8 cellular contexts compared by ENCODE assay signal in the genomic region with DNA sequence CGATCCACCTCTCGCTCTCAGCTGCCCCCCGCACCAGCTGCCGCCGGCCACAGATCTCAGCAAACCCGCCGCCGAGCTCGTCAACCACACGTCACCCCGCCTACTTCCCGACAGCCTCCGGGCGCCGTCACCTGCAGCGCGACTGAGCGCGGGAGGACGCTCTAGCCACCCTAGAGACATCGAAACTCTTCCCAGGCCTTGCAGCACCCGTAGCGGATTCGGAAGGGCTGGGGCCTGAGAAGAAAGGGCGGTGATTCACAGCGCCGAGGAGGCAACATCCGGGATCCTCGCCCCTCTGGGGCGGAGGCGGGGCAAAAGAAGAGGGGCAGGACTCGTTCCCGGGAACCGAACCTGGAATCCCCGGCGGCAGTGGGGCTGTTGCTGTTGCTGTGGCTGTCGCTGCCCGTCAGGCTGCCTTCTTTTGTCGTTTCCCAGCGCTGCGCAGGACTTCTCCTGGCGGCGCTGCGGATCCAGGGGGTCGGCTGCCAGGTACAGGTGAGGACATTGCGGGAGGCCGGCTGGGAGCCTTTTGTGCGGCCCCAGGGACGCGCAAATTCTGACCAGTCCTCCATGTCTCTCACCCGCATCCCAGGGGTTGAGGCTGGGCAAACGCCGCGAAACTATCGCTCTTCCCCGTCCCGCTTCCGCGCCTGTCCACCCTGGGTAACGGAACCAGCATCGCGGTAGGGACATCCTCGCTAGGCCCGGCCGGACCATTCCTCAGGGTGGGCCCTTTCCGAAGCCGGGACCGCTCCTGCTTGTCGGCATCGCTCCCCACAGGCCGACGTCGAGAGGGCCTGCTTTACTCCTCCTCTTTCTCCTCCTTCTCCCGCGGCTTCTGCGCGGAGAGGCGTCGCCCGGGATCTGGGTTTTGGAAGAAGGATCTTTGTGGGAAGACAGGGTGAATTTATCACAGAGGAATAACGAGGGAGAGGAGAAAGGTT. TPM values are rescaled to one million over a fixed set of nuclear protein-coding genes. Genes with fewer than 3 reads are reported as not detected.
DNase-seq lines count a peak whose midpoint lies in the region; ATAC-seq and TF ChIP-seq lines count a peak whose summit lies in the region.

A gene (plus strand): TSS at position 331 of the 944 bp plus-strand sequence. CDS start 9,443 bp downstream, outside the sequence.
A gene with protein sequence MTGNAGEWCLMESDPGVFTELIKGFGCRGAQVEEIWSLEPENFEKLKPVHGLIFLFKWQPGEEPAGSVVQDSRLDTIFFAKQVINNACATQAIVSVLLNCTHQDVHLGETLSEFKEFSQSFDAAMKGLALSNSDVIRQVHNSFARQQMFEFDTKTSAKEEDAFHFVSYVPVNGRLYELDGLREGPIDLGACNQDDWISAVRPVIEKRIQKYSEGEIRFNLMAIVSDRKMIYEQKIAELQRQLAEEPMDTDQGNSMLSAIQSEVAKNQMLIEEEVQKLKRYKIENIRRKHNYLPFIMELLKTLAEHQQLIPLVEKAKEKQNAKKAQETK (minus strand): TSS at position 79 of the 944 bp plus-strand sequence. CDS start 100 bp downstream, outside the sequence.

- peak within 1 kb of the TSS; percentile 73 for H2AFZ ChIP-seq in SK-N-SH (ENCODE audit: low read depth)

- H3K9me3 ChIP-seq in SK-N-SH: no peaks in the 10 kb centered on the region
- H3K9me3 ChIP-seq in suprapubic skin: no peaks in the 10 kb centered on the region

- peak within 1 kb of the TSS; percentile 91 for H3K4me2 ChIP-seq in SK-N-SH

- peak within 1 kb of the TSS; percentile 98 for H3K4me3 ChIP-seq in GM06990 (replicated peaks; ENCODE audit: low read depth, low read length)
- H3K4me3 ChIP-seq in SK-N-SH (ENCODE audit: low read depth in 2 of 2, low read length in 1 of 2): peak within 1 kb of the TSS; percentile 85 to 99
- peak within 1 kb of the TSS; percentile 95 for H3K4me3 ChIP-seq in suprapubic skin

- H3K9ac ChIP-seq in SK-N-SH: peak within 1 kb of the TSS; percentile 98

- H4K20me1 ChIP-seq in SK-N-SH (ENCODE audit: insufficient read depth): peaks cover 27% of the 10 kb centered on the region

- TF ChIP-seq POLR2A in suprapubic skin (IDR thresholded peaks at IDR 0.05): peak; percentile 37 to 46

- CTCF ChIA-PET in SK-N-SH (lab: Yijun Ruan, JAX): interaction anchor here (1.0 to 2.5 kb wide), 4 partner anchors 10 to 586 kb away, joined by 3 to 10 read pairs (median 4); a partner anchor contains a TSS

- peak within 1 kb of the TSS; percentile 98 to 99 for H3K27ac ChIP-seq in SK-N-SH (ENCODE audit: low read depth in 2 of 2, low read length in 1 of 2)
- peak within 1 kb of the TSS; percentile 100 for H3K27ac ChIP-seq in suprapubic skin

- H3F3A ChIP-seq in SK-N-SH (replicated peaks; ENCODE audit: insufficient read depth): peaks cover 14% of the 10 kb centered on the region

- H3K36me3 ChIP-seq in GM06990 (ENCODE audit: control insufficient read depth, insufficient read depth, low read length) (no peaks in the 10 kb centered on the region; the same call in none of the 2 replicates), SK-N-SH (replicated peaks in 1 of 2; ENCODE audit: control insufficient read depth in 1 of 2, insufficient read depth in 2 of 2, low read length in 1 of 2) (peaks cover 14 to 15% of the 10 kb centered on the region in 2 experiments), suprapubic skin (no peaks in the 10 kb centered on the region)

- no peaks in the 10 kb centered on the region for H3K27me3 ChIP-seq in GM06990 (replicated peaks; ENCODE audit: control insufficient read depth, insufficient read depth, low read length)
- no peaks in the 10 kb centered on the region for H3K27me3 ChIP-seq in SK-N-SH (ENCODE audit: insufficient read depth)
- H3K27me3 ChIP-seq in suprapubic skin: no peaks in the 10 kb centered on the region

- peak; percentile 97 for DNase-seq in GM06990 (ENCODE audit: extremely low read depth, insufficient read length)
- DNase-seq in NCI-H1048 (lab: John Stamatoyannopoulos, UW): peak; percentile 100
- peak; percentile 93 for DNase-seq in SK-N-SH
- peak; percentile 92 for DNase-seq in activated naive CD4-positive, alpha-beta T cell treated with anti-CD3 and anti-CD28 coated beads, Interleukin-2, amount 50 U/mL, for 16 hours
- DNase-seq in germinal center (ENCODE audit: low spot score): peak; percentile 88
- DNase-seq in nucleus accumbens (lab: John Stamatoyannopoulos, UW): peak; percentile 65 to 99 (median 96)
- peak; percentile 96 to 98 for DNase-seq in suprapubic skin (ENCODE audit: low spot score in 2 of 2)

- no peak for TF ChIP-seq RAD21 in SK-N-SH (IDR thresholded peaks at IDR 0.05; ENCODE audit: low read length)

- POLR2A ChIA-PET in SK-N-SH (lab: Yijun Ruan, JAX): interaction anchor here (1.0 to 1.3 kb wide), 2 partner anchors 46 to 62 kb away, joined by 4 to 5 read pairs; a partner anchor contains a TSS

- ATAC-seq in HG02571 (IDR thresholded peaks at IDR 0.05; ENCODE audit: unreplicated experiment): peak; percentile 92

- H3K79me2 ChIP-seq in SK-N-SH (ENCODE audit: insufficient read depth): peaks cover 89% of the 10 kb centered on the region

- 1% methylated on average over 66 of the region's 81 CpGs for WGBS in SK-N-SH (ENCODE audit: low lambda C conversion rate)
- WGBS in suprapubic skin: under 1% methylated on average over 50 of the region's 81 CpGs

- H3K4me1 ChIP-seq in SK-N-SH (ENCODE audit: control insufficient read depth in 1 of 2, insufficient read depth in 2 of 2, low read depth in 1 of 2, low read length in 1 of 2): peaks cover 19 to 23% of the 10 kb centered on the region in 2 experiments; a peak in 3 of 4 replicates
- peaks cover 33% of the 10 kb centered on the region for H3K4me1 ChIP-seq in suprapubic skin

- TF ChIP-seq EP300 in SK-N-SH (IDR thresholded peaks at IDR 0.05; ENCODE audit: borderline replicate concordance in 1 of 2, low read depth in 1 of 2, low read length in 1 of 2) (peak; percentile 14 to 18; a peak in 3 of 4 replicates), suprapubic skin (IDR thresholded peaks at IDR 0.05) (no peak)

- peak; percentile 25 for TF ChIP-seq CTCF in GM06990 (IDR thresholded peaks at IDR 0.05; ENCODE audit: insufficient read depth, low read length, poor library complexity, severe bottlenecking)
- no peak for TF ChIP-seq CTCF in SK-N-SH (IDR thresholded peaks at IDR 0.05)
- no peak for TF ChIP-seq CTCF in suprapubic skin (IDR thresholded peaks at IDR 0.05)

- H3K9me2 ChIP-seq in SK-N-SH: no peaks in the 10 kb centered on the region

TF ChIP-seq in SK-N-SH, 30 proteins besides CTCF, POLR2A, EP300 and RAD21 (continues in another document):
- TF ChIP-seq, protein P1, sequence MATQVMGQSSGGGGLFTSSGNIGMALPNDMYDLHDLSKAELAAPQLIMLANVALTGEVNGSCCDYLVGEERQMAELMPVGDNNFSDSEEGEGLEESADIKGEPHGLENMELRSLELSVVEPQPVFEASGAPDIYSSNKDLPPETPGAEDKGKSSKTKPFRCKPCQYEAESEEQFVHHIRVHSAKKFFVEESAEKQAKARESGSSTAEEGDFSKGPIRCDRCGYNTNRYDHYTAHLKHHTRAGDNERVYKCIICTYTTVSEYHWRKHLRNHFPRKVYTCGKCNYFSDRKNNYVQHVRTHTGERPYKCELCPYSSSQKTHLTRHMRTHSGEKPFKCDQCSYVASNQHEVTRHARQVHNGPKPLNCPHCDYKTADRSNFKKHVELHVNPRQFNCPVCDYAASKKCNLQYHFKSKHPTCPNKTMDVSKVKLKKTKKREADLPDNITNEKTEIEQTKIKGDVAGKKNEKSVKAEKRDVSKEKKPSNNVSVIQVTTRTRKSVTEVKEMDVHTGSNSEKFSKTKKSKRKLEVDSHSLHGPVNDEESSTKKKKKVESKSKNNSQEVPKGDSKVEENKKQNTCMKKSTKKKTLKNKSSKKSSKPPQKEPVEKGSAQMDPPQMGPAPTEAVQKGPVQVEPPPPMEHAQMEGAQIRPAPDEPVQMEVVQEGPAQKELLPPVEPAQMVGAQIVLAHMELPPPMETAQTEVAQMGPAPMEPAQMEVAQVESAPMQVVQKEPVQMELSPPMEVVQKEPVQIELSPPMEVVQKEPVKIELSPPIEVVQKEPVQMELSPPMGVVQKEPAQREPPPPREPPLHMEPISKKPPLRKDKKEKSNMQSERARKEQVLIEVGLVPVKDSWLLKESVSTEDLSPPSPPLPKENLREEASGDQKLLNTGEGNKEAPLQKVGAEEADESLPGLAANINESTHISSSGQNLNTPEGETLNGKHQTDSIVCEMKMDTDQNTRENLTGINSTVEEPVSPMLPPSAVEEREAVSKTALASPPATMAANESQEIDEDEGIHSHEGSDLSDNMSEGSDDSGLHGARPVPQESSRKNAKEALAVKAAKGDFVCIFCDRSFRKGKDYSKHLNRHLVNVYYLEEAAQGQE (IDR thresholded peaks at IDR 0.05; ENCODE audit: low read depth, low read length): peak; percentile 61; the same call in 1 of the 2 replicates
- TF ChIP-seq, protein P2, sequence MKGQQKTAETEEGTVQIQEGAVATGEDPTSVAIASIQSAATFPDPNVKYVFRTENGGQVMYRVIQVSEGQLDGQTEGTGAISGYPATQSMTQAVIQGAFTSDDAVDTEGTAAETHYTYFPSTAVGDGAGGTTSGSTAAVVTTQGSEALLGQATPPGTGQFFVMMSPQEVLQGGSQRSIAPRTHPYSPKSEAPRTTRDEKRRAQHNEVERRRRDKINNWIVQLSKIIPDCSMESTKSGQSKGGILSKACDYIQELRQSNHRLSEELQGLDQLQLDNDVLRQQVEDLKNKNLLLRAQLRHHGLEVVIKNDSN (IDR thresholded peaks at IDR 0.05; ENCODE audit: borderline replicate concordance, low read depth): peak; percentile 64
- TF ChIP-seq GATA2 (CRISPR knock-in tag; IDR thresholded peaks at IDR 0.05) (no peak), SIN3A (IDR thresholded peaks at IDR 0.05; ENCODE audit: borderline replicate concordance, low read depth, low read length) (peak; percentile 99), JUND (IDR thresholded peaks at IDR 0.05) (no peak), RXRA (IDR thresholded peaks at IDR 0.05; ENCODE audit: borderline replicate concordance, low read depth) (no peak), TAF1 (IDR thresholded peaks at IDR 0.05; ENCODE audit: borderline replicate concordance, low read depth, low read length) (peak; percentile 78), MEF2A (IDR thresholded peaks at IDR 0.05; ENCODE audit: borderline replicate concordance, low read depth) (no peak), FOXM1 (IDR thresholded peaks at IDR 0.05; ENCODE audit: low read depth) (no peak)
- TF ChIP-seq, protein P3, sequence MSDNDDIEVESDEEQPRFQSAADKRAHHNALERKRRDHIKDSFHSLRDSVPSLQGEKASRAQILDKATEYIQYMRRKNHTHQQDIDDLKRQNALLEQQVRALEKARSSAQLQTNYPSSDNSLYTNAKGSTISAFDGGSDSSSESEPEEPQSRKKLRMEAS (IDR thresholded peaks at IDR 0.05; ENCODE audit: low read depth): peak; percentile 90

RNA-seq across cellular contexts. Expression of the first gene that starts in this region (rescaled TPM):
- 6.4 and 10.6 TPM in 2 replicates for polyA plus RNA-seq in SK-N-SH (2012; rRNA removed)
- polyA plus RNA-seq in SK-N-SH (2012; cell fraction: cytosol; rRNA removed): 9.4 and 9.6 TPM in 2 replicates
- polyA plus RNA-seq in SK-N-SH (2012; cell fraction: nucleus; rRNA removed): 8.7 and 10.3 TPM in 2 replicates
- 10 to 100 TPM; 43.4 to 63.9 (median 62.6) TPM for total RNA-seq in suprapubic skin

RNA-seq across cellular contexts. Expression of the second gene that starts in this region (rescaled TPM):
- polyA plus RNA-seq in SK-N-SH (2012; rRNA removed): 14.9 and 15.7 TPM in 2 replicates
- 20.3 and 28.4 TPM in 2 replicates for polyA plus RNA-seq in SK-N-SH (2012; cell fraction: cytosol; rRNA removed)
- polyA plus RNA-seq in SK-N-SH (2012; cell fraction: nucleus; rRNA removed): 15.7 and 19.3 TPM in 2 replicates
- 10 to 100 TPM; 23.7 to 63.2 (median 35.4) TPM for total RNA-seq in suprapubic skin

Comparison
In these comparisons a context has a peak if more than half of its experiments do, and no peak if none do; other contexts are left out.
1. Peak in every context shown above with its lines: DNase-seq, ATAC-seq, H3K4me3 ChIP-seq and H3K27ac ChIP-seq.